In the genomic region with DNA sequence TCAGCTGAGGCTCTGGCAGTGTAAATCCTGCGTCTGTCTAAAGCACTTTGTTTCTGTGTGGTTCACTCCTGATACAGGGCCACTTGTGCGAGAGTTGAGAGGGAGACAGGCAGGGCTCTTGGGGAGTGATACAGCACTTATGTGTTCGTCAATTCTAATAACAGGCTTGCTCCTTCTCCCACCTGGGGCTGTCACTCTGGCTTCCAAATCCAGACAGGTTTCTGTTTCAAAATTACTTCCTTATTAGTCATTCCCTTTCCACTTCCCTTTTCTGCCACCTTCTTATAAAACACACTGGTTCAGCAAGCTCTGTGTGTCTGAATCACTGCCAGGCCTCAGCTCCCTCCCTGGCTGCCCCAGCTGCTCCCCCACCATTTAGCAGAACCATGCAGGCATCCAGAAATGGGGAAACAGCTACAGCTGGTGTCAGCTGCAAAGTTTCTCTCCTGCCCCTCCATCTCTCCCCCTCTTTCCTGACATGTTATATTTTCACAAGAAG, we compare ENCODE assay signal across 8 cellular contexts. TPM values are rescaled to one million over a fixed set of nuclear protein-coding genes. Genes with fewer than 3 reads are reported as not detected.
DNase-seq lines count a peak whose midpoint lies in the region; ATAC-seq and TF ChIP-seq lines count a peak whose summit lies in the region.

No MANE protein-coding gene starts in this region.

- no peaks in the 10 kb centered on the region for H4K20me1 ChIP-seq in mammary epithelial cell (ENCODE audit: insufficient read depth, low read length)

- no TSS peak for BruUV-seq in mammary epithelial cell (replicated peaks; lab: Mats Ljungman, UMichigan)

- no peaks in the 10 kb centered on the region for H3K9me3 ChIP-seq in mammary epithelial cell (replicated peaks; ENCODE audit: insufficient read depth, low read length)
- no peaks in the 10 kb centered on the region for H3K9me3 ChIP-seq in lung (ENCODE audit: control insufficient read depth in 2 of 2, insufficient read depth in 1 of 2, low read length in 1 of 2)
- H3K9me3 ChIP-seq in thyroid gland: no peaks in the 10 kb centered on the region

- no peaks in the 10 kb centered on the region for H3K79me2 ChIP-seq in mammary epithelial cell (ENCODE audit: insufficient read depth, low read length)

- peak overlapping the region; percentile 83 for H3K27ac ChIP-seq in mammary epithelial cell (ENCODE audit: insufficient read depth, low read depth, low read length)
- H3K27ac ChIP-seq in lung (ENCODE audit: low read depth in 1 of 2, low read length in 1 of 2): peak overlapping the region in 1 of 2 donors; percentile 88
- H3K27ac ChIP-seq in thyroid gland: peak overlapping the region; percentile 60 to 78 (median 70)

- H3K4me2 ChIP-seq in mammary epithelial cell (ENCODE audit: insufficient read depth, low read depth, low read length): peak overlapping the region; percentile 79

- peak overlapping the region; percentile 59 for H2AFZ ChIP-seq in mammary epithelial cell (ENCODE audit: low read depth, low read length)

- ATAC-seq in GM19452 (IDR thresholded peaks at IDR 0.05; ENCODE audit: unreplicated experiment): peak; percentile 84
- ATAC-seq in HG03460 (IDR thresholded peaks at IDR 0.05; ENCODE audit: unreplicated experiment): peak; percentile 76
- ATAC-seq in lung (ENCODE audit: insufficient read depth, low FRiP score): peak; percentile 88

- CTCF ChIA-PET in mammary epithelial cell (lab: Charles Lee; ENCODE audit: low non-redundant PET): interaction anchor here (0.6 to 0.7 kb wide), 3 partner anchors 58 to 213 kb away, joined by 3 read pairs; no protein-coding TSS in a partner anchor

- dilution Hi-C loops in mammary epithelial cell (cut with HindIII; ENCODE audit: low sequenced_read_pairs): no loop called here

- H3K4me1 ChIP-seq in mammary epithelial cell (ENCODE audit: insufficient read depth, low read length) (peaks cover 37% of the 10 kb centered on the region), lung (ENCODE audit: control insufficient read depth in 2 of 2, insufficient read depth in 2 of 2, low read length in 2 of 2) (peaks cover 0 to 6% of the 10 kb centered on the region in 2 donors), thyroid gland (peaks cover 7 to 21% of the 10 kb centered on the region in 2 donors)

- H3K36me3 ChIP-seq in mammary epithelial cell (ENCODE audit: insufficient read depth, low read length): no peaks in the 10 kb centered on the region
- peaks cover 0 to 4% of the 10 kb centered on the region in 2 donors for H3K36me3 ChIP-seq in lung (ENCODE audit: control insufficient read depth in 2 of 2, insufficient read depth in 2 of 2, low read length in 2 of 2)
- no peaks in the 10 kb centered on the region for H3K36me3 ChIP-seq in thyroid gland

- H3K27me3 ChIP-seq in mammary epithelial cell (ENCODE audit: insufficient read depth, low read length): no peaks in the 10 kb centered on the region
- H3K27me3 ChIP-seq in lung (ENCODE audit: control insufficient read depth, insufficient read depth): no peaks in the 10 kb centered on the region
- no peaks in the 10 kb centered on the region for H3K27me3 ChIP-seq in thyroid gland

- intact Hi-C loops in mammary epithelial cell (cut with micrococcal nuclease): loop anchor here (1.0 to 5.0 kb wide), 6 partner anchors 15 to 187 kb away; a partner anchor contains a TSS
- intact Hi-C loops in thyroid gland (cut with DNase I): no loop called here

- no peak for TF ChIP-seq CTCF in mammary epithelial cell (conservative IDR thresholded peaks at IDR 0.05 in 1 of 2, IDR thresholded peaks at IDR 0.05 in 1 of 2; ENCODE audit: extremely low read depth in 1 of 2, insufficient read depth in 1 of 2, low read depth in 1 of 2, low read length in 2 of 2)
- no peak for TF ChIP-seq CTCF in lung (IDR thresholded peaks at IDR 0.05; ENCODE audit: control extremely low read depth, extremely low read depth)
- no peak for TF ChIP-seq CTCF in thyroid gland (IDR thresholded peaks at IDR 0.05)

- H3K9ac ChIP-seq in mammary epithelial cell (ENCODE audit: insufficient read depth, low read length): peak overlapping the region; percentile 60

- no peak overlapping the region for H3K4me3 ChIP-seq in mammary epithelial cell (replicated peaks in 1 of 3; ENCODE audit: insufficient read depth in 1 of 3, low read depth in 2 of 3, low read length in 3 of 3)
- H3K4me3 ChIP-seq in lung: no peak overlapping the region
- no peak overlapping the region for H3K4me3 ChIP-seq in thyroid gland (replicated peaks in 1 of 3)

- DNase-seq in DMS 273 treated with DMSO at 0.1 percent for 48 hours (lab: John Stamatoyannopoulos, UW): peak; percentile 86
- peak; percentile 73 for DNase-seq in NCI-H510A treated with DMSO at 0.1 percent for 48 hours (lab: John Stamatoyannopoulos, UW)
- DNase-seq in mammary epithelial cell: peak; percentile 97
- peak; percentile 79 for DNase-seq in lung (ENCODE audit: low spot score)
- DNase-seq in thyroid gland: peak; percentile 81 to 82
- no peak for DNase-seq in OCI-M2 (lab: John Stamatoyannopoulos, UW; ENCODE audit: unreplicated experiment)

- no peak for TF ChIP-seq POLR2A in thyroid gland (IDR thresholded peaks at IDR 0.05)

- in situ Hi-C loops in mammary epithelial cell (cut with MboI; ENCODE audit: low sequenced_read_pairs in 2 of 2): no loop called here

- WGBS in mammary epithelial cell (ENCODE audit: low coverage, missing lambda C conversion rate): 0% methylated on average over 3 of the region's 3 CpGs
- WGBS in lung, 2 donors: 19 to 29% methylated on average over 3 of the region's 3 CpGs
- WGBS in thyroid gland, 2 donors: 17 to 37% methylated on average over 3 of the region's 3 CpGs

RNA-seq across cellular contexts. Expression of a gene that starts 58.5 kb away (rescaled TPM):
- 10 to 100 TPM; 13.1 to 32.3 TPM for total RNA-seq in mammary epithelial cell
- 4.3 TPM for polyA plus RNA-seq in mammary epithelial cell
- 1.4 TPM for polyA minus RNA-seq in mammary epithelial cell
- 10 to 100 TPM; 19.0 to 27.6 TPM for total RNA-seq in lung
- 10 to 100 TPM in 1 of 2 donors, 1 to 10 TPM in 1; 5.9 to 11.7 TPM for polyA plus RNA-seq in lung
- 10 to 100 TPM; 44.2 to 57.4 (median 48.0) TPM for total RNA-seq in thyroid gland
